25 cellular contexts compared by ENCODE assay signal in genomic region chr1:147785794-147786506, GRCh38. TPM values are rescaled to one million over a fixed set of nuclear protein-coding genes. Genes with fewer than 3 reads are reported as not detected.
"Had no signal": no experiment of that assay in that cellular context is flagged by ENCODE, and none has a peak within 500 bp of the region (broad histone marks: within the 10 kb centered on the region; RNA-seq: fewer than 3 reads in every experiment).

No MANE protein-coding gene starts in this region.

- H3K4me1 ChIP-seq: breast epithelium had no signal

- DNase-seq: activated CD4-positive, alpha-beta memory T cell treated with anti-CD3 and anti-CD28 coated beads, Interleukin-2, amount 10 ng/mL, durations not matched to agents 7 days and 5 days; activated CD4-positive, alpha-beta T cell treated with anti-CD3 and anti-CD28 coated beads, Interleukin-2, amount 50 U/mL, for 1 hour; activated CD4-positive, CD25-positive, alpha-beta regulatory T cell; activated gamma-delta T cell; activated naive CD4-positive, alpha-beta T cell treated with anti-CD3 and anti-CD28 coated beads, Interleukin-2, amount 10 ng/mL, durations not matched to agents 7 days and 5 days; activated naive CD8-positive, alpha-beta T cell treated with anti-CD3 and anti-CD28 coated beads for 36 hours; activated T-cell treated with anti-CD3 and anti-CD28 coated beads for 4 hours; activated T-cell treated with anti-CD3 and anti-CD28 coated beads, Interleukin-2, amount 50 U/mL, for 48 hours; caudate nucleus; Kasumi-1; NCI-H1048; NCI-H1694 treated with DMSO at 0.1 percent for 48 hours; NCI-H2081; NCI-H510A treated with DMSO at 0.1 percent for 48 hours; NCI-H69; NK-92 treated with Interleukin-12 subunit alpha and Interleukin-12 subunit beta, amount 100 ng/mL, for 24 hours; OCI-M1; RPMI8226; T-helper 1 cell had no signal

- H3K9me3 ChIP-seq: breast epithelium had no signal

- H3K4me1 Mint-ChIP-seq: activated CD4-positive, alpha-beta memory T cell treated with anti-CD3 and anti-CD28 coated beads, Interleukin-2, amount 10 ng/mL, durations not matched to agents 7 days and 5 days; activated naive CD4-positive, alpha-beta T cell treated with anti-CD3 and anti-CD28 coated beads, Interleukin-2, amount 10 ng/mL, durations not matched to agents 7 days and 5 days; activated naive CD8-positive, alpha-beta T cell treated with anti-CD3 and anti-CD28 coated beads for 36 hours; activated T-helper 17 cell treated with anti-CD3 and anti-CD28 coated beads, Interleukin-2, amount 50 U/mL, for 72 hours had no signal

- H3K9me3 Mint-ChIP-seq: activated CD4-positive, alpha-beta memory T cell treated with anti-CD3 and anti-CD28 coated beads, Interleukin-2, amount 10 ng/mL, durations not matched to agents 7 days and 5 days; activated naive CD4-positive, alpha-beta T cell treated with anti-CD3 and anti-CD28 coated beads, Interleukin-2, amount 10 ng/mL, durations not matched to agents 7 days and 5 days; activated naive CD8-positive, alpha-beta T cell treated with anti-CD3 and anti-CD28 coated beads for 36 hours; activated T-helper 17 cell treated with anti-CD3 and anti-CD28 coated beads, Interleukin-2, amount 50 U/mL, for 72 hours had no signal

- H3K27ac ChIP-seq: breast epithelium, SK-N-MC, VCaP had no signal

- H3K4me3 Mint-ChIP-seq: activated CD4-positive, alpha-beta memory T cell treated with anti-CD3 and anti-CD28 coated beads, Interleukin-2, amount 10 ng/mL, durations not matched to agents 7 days and 5 days; activated naive CD4-positive, alpha-beta T cell treated with anti-CD3 and anti-CD28 coated beads, Interleukin-2, amount 10 ng/mL, durations not matched to agents 7 days and 5 days; activated naive CD8-positive, alpha-beta T cell treated with anti-CD3 and anti-CD28 coated beads for 36 hours; activated T-helper 17 cell treated with anti-CD3 and anti-CD28 coated beads, Interleukin-2, amount 50 U/mL, for 72 hours had no signal

- H3K27me3 ChIP-seq: breast epithelium had no signal

- H3K36me3 Mint-ChIP-seq: activated naive CD4-positive, alpha-beta T cell treated with anti-CD3 and anti-CD28 coated beads, Interleukin-2, amount 10 ng/mL, durations not matched to agents 7 days and 5 days; activated naive CD8-positive, alpha-beta T cell treated with anti-CD3 and anti-CD28 coated beads for 36 hours had no signal

- H3K27ac Mint-ChIP-seq: activated CD4-positive, alpha-beta memory T cell treated with anti-CD3 and anti-CD28 coated beads, Interleukin-2, amount 10 ng/mL, durations not matched to agents 7 days and 5 days; activated naive CD4-positive, alpha-beta T cell treated with anti-CD3 and anti-CD28 coated beads, Interleukin-2, amount 10 ng/mL, durations not matched to agents 7 days and 5 days; activated naive CD8-positive, alpha-beta T cell treated with anti-CD3 and anti-CD28 coated beads for 36 hours; activated T-helper 17 cell treated with anti-CD3 and anti-CD28 coated beads, Interleukin-2, amount 50 U/mL, for 72 hours had no signal

- H3K36me3 ChIP-seq: breast epithelium had no signal

- H3K4me3 ChIP-seq: breast epithelium, SK-N-MC had no signal

RNA-seq across cellular contexts. Expression of gene GJA5, which starts 25.5 kb away (rescaled TPM):
- total RNA-seq: activated CD4-positive, alpha-beta memory T cell treated with anti-CD3 and anti-CD28 coated beads, Interleukin-2, amount 10 ng/mL, durations not matched to agents 7 days and 5 days; activated CD8-positive, alpha-beta memory T cell treated with anti-CD3 and anti-CD28 coated beads for 36 hours; activated naive CD8-positive, alpha-beta T cell treated with anti-CD3 and anti-CD28 coated beads for 36 hours; activated T-helper 17 cell treated with anti-CD3 and anti-CD28 coated beads, Interleukin-2, amount 50 U/mL, for 72 hours; T-helper 2 cell treated with Interferon-gamma antibody and Interleukin-4, amounts not matched to agents 100 ng/mL and 5 ng/mL, for 36 hours had no signal
